In genomic region chr4:155403886-155404285, GRCh38 we compare ENCODE assay signal across 9 cellular contexts.
DNase-seq lines count a peak whose midpoint lies in the region; ATAC-seq and TF ChIP-seq lines count a peak whose summit lies in the region.
"Had no signal": no experiment of that assay in that cellular context is flagged by ENCODE, and none has a peak within 500 bp of the region (broad histone marks: within the 10 kb centered on the region; RNA-seq: fewer than 3 reads in every experiment).

No MANE protein-coding gene starts in this region.

- H3K4me3 ChIP-seq in GM12865 (ENCODE audit: low read depth, low read length) (no peak overlapping the region), choroid plexus epithelial cell (ENCODE audit: low read depth, low read length) (no peak overlapping the region)

- ATAC-seq in HG03457 (IDR thresholded peaks at IDR 0.05; ENCODE audit: unreplicated experiment): no peak
- ATAC-seq: effector memory CD8-positive, alpha-beta T cell had no signal

- peak; percentile 12 for DNase-seq in GM12865 (ENCODE audit: low read depth)
- peak; percentile 24 for DNase-seq in NCI-H2227 treated with DMSO at 0.1 percent for 48 hours (lab: John Stamatoyannopoulos, UW)
- peak; percentile 64 for DNase-seq in choroid plexus epithelial cell (ENCODE audit: low read depth)
- DNase-seq in non-pigmented ciliary epithelial cell (ENCODE audit: low read depth): peak; percentile 24
- DNase-seq in islet precursor cell: no peak
- DNase-seq in stimulated activated naive CD4-positive, alpha-beta T cell treated with Interleukin-2 at 50 U/mL for 16 hours (lab: John Stamatoyannopoulos, UW): no peak
- DNase-seq in NK-92 treated with Interleukin-12 subunit alpha and Interleukin-12 subunit beta, amount 100 ng/mL, for 24 hours (lab: John Stamatoyannopoulos, UW): no peak
- DNase-seq: effector memory CD8-positive, alpha-beta T cell had no signal

- TF ChIP-seq CTCF in GM12865 (IDR thresholded peaks at IDR 0.05; ENCODE audit: insufficient read depth, low read depth, low read length, missing control alignments): no peak
- TF ChIP-seq CTCF in choroid plexus epithelial cell (conservative IDR thresholded peaks at IDR 0.05; ENCODE audit: low read depth, low read length): peak; percentile 40

Comparison
In these comparisons a context has a peak if more than half of its experiments do, and no peak if none do; other contexts are left out.
1. DNase-seq: peak in GM12865 (single experiment), NCI-H2227 treated with DMSO at 0.1 percent for 48 hours (single experiment), choroid plexus epithelial cell (single experiment) and non-pigmented ciliary epithelial cell (single experiment); none in islet precursor cell (single experiment), stimulated activated naive CD4-positive, alpha-beta T cell treated with Interleukin-2 at 50 U/mL for 16 hours (single experiment) and NK-92 treated with Interleukin-12 subunit alpha and Interleukin-12 subunit beta, amount 100 ng/mL, for 24 hours (single experiment).